ENCODE assay signal across 1 cellular context in the genomic region with DNA sequence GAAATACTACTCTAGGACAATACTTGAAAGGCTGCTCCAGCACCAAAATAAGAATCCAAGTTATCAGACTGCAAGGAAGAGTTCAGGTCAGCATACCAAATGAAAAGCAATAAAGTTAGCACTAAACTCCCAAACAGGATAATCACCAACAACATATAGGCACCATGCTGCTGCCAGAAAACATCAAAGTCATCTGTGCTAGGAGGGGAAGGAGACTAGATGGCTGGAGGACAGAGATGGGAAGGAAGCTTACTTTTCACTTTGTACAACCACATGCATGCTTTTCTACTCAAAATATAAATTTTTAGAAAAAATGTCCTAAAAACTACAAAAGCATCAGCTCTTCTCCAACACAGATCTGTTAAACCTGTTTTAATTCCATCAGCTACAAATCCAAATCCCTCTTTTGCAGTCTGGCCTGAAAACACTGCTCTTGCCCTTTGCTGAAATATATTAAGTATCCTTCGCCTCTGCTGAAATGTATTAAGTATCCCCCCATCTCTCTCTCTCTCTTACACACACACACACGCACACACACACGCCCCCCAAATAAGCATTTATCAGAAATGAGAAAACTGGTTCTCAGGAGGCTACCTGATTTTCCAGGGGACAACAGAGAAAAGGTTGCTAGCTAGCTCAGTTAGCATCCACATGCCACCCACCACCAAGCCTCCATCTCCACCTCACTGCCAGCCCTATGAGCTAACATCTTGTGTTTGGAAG.
TF ChIP-seq lines count a peak whose summit lies in the region.

No MANE protein-coding gene starts in this region.

TF ChIP-seq in GM12878, 131 proteins besides CTCF, POLR2A, EP300 and RAD21:
- no peak for TF ChIP-seq PAX8 (IDR thresholded peaks at IDR 0.05)
- no peak for TF ChIP-seq RBBP5 (conservative IDR thresholded peaks at IDR 0.05)
- no peak for TF ChIP-seq TAF1 (IDR thresholded peaks at IDR 0.05; ENCODE audit: borderline replicate concordance, low read depth, low read length)
- TF ChIP-seq, protein P1, sequence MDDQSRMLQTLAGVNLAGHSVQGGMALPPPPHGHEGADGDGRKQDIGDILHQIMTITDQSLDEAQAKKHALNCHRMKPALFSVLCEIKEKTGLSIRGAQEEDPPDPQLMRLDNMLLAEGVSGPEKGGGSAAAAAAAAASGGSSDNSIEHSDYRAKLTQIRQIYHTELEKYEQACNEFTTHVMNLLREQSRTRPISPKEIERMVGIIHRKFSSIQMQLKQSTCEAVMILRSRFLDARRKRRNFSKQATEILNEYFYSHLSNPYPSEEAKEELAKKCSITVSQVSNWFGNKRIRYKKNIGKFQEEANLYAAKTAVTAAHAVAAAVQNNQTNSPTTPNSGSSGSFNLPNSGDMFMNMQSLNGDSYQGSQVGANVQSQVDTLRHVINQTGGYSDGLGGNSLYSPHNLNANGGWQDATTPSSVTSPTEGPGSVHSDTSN (IDR thresholded peaks at IDR 0.05; ENCODE audit: insufficient replicate concordance, low read depth, low read length), result no peak
- TF ChIP-seq, protein P2, sequence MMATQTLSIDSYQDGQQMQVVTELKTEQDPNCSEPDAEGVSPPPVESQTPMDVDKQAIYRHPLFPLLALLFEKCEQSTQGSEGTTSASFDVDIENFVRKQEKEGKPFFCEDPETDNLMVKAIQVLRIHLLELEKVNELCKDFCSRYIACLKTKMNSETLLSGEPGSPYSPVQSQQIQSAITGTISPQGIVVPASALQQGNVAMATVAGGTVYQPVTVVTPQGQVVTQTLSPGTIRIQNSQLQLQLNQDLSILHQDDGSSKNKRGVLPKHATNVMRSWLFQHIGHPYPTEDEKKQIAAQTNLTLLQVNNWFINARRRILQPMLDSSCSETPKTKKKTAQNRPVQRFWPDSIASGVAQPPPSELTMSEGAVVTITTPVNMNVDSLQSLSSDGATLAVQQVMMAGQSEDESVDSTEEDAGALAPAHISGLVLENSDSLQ (IDR thresholded peaks at IDR 0.05), result no peak
- TF ChIP-seq, protein P3, sequence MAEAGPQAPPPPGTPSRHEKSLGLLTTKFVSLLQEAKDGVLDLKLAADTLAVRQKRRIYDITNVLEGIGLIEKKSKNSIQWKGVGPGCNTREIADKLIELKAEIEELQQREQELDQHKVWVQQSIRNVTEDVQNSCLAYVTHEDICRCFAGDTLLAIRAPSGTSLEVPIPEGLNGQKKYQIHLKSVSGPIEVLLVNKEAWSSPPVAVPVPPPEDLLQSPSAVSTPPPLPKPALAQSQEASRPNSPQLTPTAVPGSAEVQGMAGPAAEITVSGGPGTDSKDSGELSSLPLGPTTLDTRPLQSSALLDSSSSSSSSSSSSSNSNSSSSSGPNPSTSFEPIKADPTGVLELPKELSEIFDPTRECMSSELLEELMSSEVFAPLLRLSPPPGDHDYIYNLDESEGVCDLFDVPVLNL (IDR thresholded peaks at IDR 0.05; ENCODE audit: low read depth, low read length), result no peak
- no peak for TF ChIP-seq NR2C2 (IDR thresholded peaks at IDR 0.05; ENCODE audit: borderline replicate concordance, control insufficient read depth, insufficient read length, low read depth)
TF ChIP-seq in GM12878: peak in this region for 0.
